Comparison of ENCODE assay signal across 8 cellular contexts in the genomic region with DNA sequence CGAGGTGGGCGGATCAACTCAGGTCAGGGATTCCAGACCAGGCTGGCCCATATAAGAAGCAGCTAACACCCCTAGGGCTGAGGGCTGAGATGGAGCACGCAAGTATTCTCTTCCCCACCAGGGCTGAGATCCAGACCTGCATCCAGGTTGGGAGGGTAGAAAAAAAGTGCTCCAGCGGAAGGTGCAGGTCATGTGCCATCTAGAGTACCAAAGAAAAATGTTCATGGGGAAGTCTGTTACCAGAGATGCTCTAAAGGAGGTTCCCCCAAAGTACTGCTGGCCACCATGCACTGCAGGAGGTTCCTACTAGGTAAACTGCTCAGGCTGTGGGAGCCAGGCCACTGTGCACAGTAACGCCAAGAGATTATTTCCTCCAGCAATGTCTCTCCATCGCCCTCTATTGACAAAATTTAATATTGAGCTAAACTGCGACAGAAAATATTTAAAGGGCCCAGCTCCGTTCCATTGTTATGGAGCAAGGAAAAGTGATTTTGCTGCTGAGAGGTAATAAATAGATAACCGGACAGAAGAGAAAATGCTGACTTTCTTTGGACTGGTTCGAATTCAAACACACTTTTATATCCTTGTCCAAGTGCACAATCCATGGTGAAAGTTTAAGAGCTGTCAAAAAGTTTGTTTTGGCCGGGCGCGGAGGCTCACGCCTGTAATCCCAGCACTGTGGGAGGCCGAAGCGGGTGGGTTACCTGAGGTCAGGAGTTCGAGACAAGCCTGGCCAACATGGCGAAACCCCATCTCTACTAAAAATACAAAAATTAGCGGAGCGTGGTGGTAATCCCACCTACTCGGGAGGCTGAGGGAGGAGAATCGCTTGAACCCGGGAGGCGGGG.
DNase-seq lines count a peak whose midpoint lies in the region; ATAC-seq and TF ChIP-seq lines count a peak whose summit lies in the region.

No MANE protein-coding gene starts in this region.

- TF ChIP-seq POLR2A in tibial nerve (IDR thresholded peaks at IDR 0.05), result no peak

- H3K27ac ChIP-seq in PC-9 (peak overlapping the region; percentile 27; the same call in 1 of the 2 replicates), tibial nerve (peak overlapping the region; percentile 57 to 80 (median 74))

- H3F3A ChIP-seq in PC-9 (ENCODE audit: insufficient read depth, low read depth), result peaks cover 11% of the 10 kb centered on the region

- 12 to 13% methylated on average over 24 of the region's 24 CpGs for WGBS in tibial nerve, 2 donors

- no peaks in the 10 kb centered on the region for H3K9me3 Mint-ChIP-seq in activated T-helper 17 cell treated with anti-CD3 and anti-CD28 coated beads, Interleukin-2, amount 50 U/mL, for 72 hours
- no peaks in the 10 kb centered on the region for H3K9me3 Mint-ChIP-seq in nephron

- ATAC-seq in GM21529 (IDR thresholded peaks at IDR 0.05; ENCODE audit: unreplicated experiment), result peak; percentile 40
- ATAC-seq in activated T-helper 17 cell treated with anti-CD3 and anti-CD28 coated beads, Interleukin-2, amount 50 U/mL, for 72 hours (replicated peaks), result peak; percentile 49

- H3K27me3 Mint-ChIP-seq in activated T-helper 17 cell treated with anti-CD3 and anti-CD28 coated beads, Interleukin-2, amount 50 U/mL, for 72 hours, result no peaks in the 10 kb centered on the region
- peaks cover 14% of the 10 kb centered on the region for H3K27me3 Mint-ChIP-seq in nephron (ENCODE audit: low read depth)

- H3K9me2 ChIP-seq in PC-9 (ENCODE audit: insufficient read depth), result no peaks in the 10 kb centered on the region

- peak; percentile 57 for DNase-seq in COLO829 (ENCODE audit: low spot score)
- peak; percentile 80 for DNase-seq in LHCN-M2 (ENCODE audit: low read depth)
- DNase-seq in PC-9, result peak; percentile 55 to 76
- DNase-seq in fibroblast of the conjunctiva (ENCODE audit: low read depth), result peak; percentile 47
- peak in 1 of 2 donors; percentile 64 for DNase-seq in tibial nerve (ENCODE audit: low spot score in 2 of 2)

- H3K4me1 Mint-ChIP-seq in activated T-helper 17 cell treated with anti-CD3 and anti-CD28 coated beads, Interleukin-2, amount 50 U/mL, for 72 hours, result peaks cover 24% of the 10 kb centered on the region
- no peaks in the 10 kb centered on the region for H3K4me1 Mint-ChIP-seq in nephron

- intact Hi-C loops in PC-9 (cut with micrococcal nuclease; ENCODE audit: unreplicated experiment), result loop anchor here (1.0 to 5.0 kb wide), 5 partner anchors 64 to 564 kb away; a partner anchor contains a TSS

- H3K79me2 ChIP-seq in PC-9 (ENCODE audit: low read depth), result no peaks in the 10 kb centered on the region

- CTCF ChIA-PET in PC-9 (lab: Charles Lee), result interaction anchor here (0.5 to 1.2 kb wide), 23 partner anchors 13 to 591 kb away, joined by 3 to 22 read pairs (median 4); a partner anchor contains a TSS

- H3K36me3 ChIP-seq in PC-9 (ENCODE audit: low read depth) (no peaks in the 10 kb centered on the region), tibial nerve (no peaks in the 10 kb centered on the region)

- H3K4me1 ChIP-seq in PC-9 (replicated peaks; ENCODE audit: insufficient read depth) (peaks cover 8% of the 10 kb centered on the region; the same call in 1 of the 2 replicates), tibial nerve (peaks cover 0 to 13% (median 4%) of the 10 kb centered on the region in 4 donors)

- BruUV-seq in PC-9 (replicated peaks; lab: Mats Ljungman, UMichigan), result TSS peak; percentile 77

- peak overlapping the region; percentile 73 for H3K4me3 ChIP-seq in PC-9
- peak overlapping the region; percentile 55 to 68 (median 64) for H3K4me3 ChIP-seq in tibial nerve

- H3K27me3 ChIP-seq in PC-9 (ENCODE audit: insufficient read depth, low read depth), result no peaks in the 10 kb centered on the region
- peaks cover 0 to 37% of the 10 kb centered on the region in 2 donors for H3K27me3 ChIP-seq in tibial nerve

- H3K9me3 ChIP-seq in PC-9 (ENCODE audit: insufficient read depth, low read depth) (no peaks in the 10 kb centered on the region), tibial nerve (no peaks in the 10 kb centered on the region)

- peak; percentile 88 for TF ChIP-seq CTCF in PC-9 (conservative IDR thresholded peaks at IDR 0.05)
- TF ChIP-seq CTCF in nephron (IDR thresholded peaks at IDR 0.05; ENCODE audit: unreplicated experiment in 3 of 3), result peak; percentile 70 to 92 (median 86)
- peak; percentile 70 to 80 (median 78) for TF ChIP-seq CTCF in tibial nerve (IDR thresholded peaks at IDR 0.05)

- no peaks in the 10 kb centered on the region for H4K20me1 ChIP-seq in PC-9 (ENCODE audit: insufficient read depth)

- TF ChIP-seq EP300 in tibial nerve (IDR thresholded peaks at IDR 0.05), result peak in 1 of 2 donors; percentile 28

- H3K4me2 ChIP-seq in PC-9, result peak overlapping the region; percentile 78

- H3K4me3 Mint-ChIP-seq in activated T-helper 17 cell treated with anti-CD3 and anti-CD28 coated beads, Interleukin-2, amount 50 U/mL, for 72 hours, result peak overlapping the region; percentile 82
- peak overlapping the region; percentile 94 to 100 (median 99) for H3K4me3 Mint-ChIP-seq in nephron

- POLR2A ChIA-PET in PC-9 (lab: Charles Lee; ENCODE audit: unreplicated experiment), result interaction anchor here (0.5 to 1.0 kb wide), 9 partner anchors 43 to 1536 kb away, joined by 3 to 10 read pairs (median 6); a partner anchor contains a TSS

- H3K36me3 Mint-ChIP-seq in activated T-helper 17 cell treated with anti-CD3 and anti-CD28 coated beads, Interleukin-2, amount 50 U/mL, for 72 hours (ENCODE audit: low read depth), result peaks cover 22% of the 10 kb centered on the region
- no peaks in the 10 kb centered on the region for H3K36me3 Mint-ChIP-seq in nephron (ENCODE audit: low read depth)

- H2AFZ ChIP-seq in PC-9, result peak overlapping the region; percentile 92

- peak overlapping the region; percentile 95 for H3K27ac Mint-ChIP-seq in activated T-helper 17 cell treated with anti-CD3 and anti-CD28 coated beads, Interleukin-2, amount 50 U/mL, for 72 hours
- peak overlapping the region; percentile 89 to 99 (median 95) for H3K27ac Mint-ChIP-seq in nephron
